In genomic region chr3:184812845-184813157, GRCh38 we compare ENCODE assay signal across 8 cellular contexts. TPM values are rescaled to one million over a fixed set of nuclear protein-coding genes. Genes with fewer than 3 reads are reported as not detected.
DNase-seq lines count a peak whose midpoint lies in the region; ATAC-seq and TF ChIP-seq lines count a peak whose summit lies in the region.

No MANE protein-coding gene starts in this region.

- H3K27me3 ChIP-seq in heart left ventricle (no peaks in the 10 kb centered on the region), aorta (ENCODE audit: control insufficient read depth in 1 of 2, insufficient read depth in 2 of 2, low read length in 1 of 2) (no peaks in the 10 kb centered on the region)

- peaks cover 7% of the 10 kb centered on the region for H3K36me3 Mint-ChIP-seq in brain
- peaks cover 2% of the 10 kb centered on the region for H3K36me3 Mint-ChIP-seq in mesothelial cell of epicardium

- H3K9me3 Mint-ChIP-seq in brain: peaks cover 0 to 3% (median 0%) of the 10 kb centered on the region in 5 experiments
- no peaks in the 10 kb centered on the region for H3K9me3 Mint-ChIP-seq in mesothelial cell of epicardium

- intact Hi-C loops in heart left ventricle (cut with DNase I): no loop called here
- intact Hi-C loops in cardiac septum (cut with DNase I): loop anchor here (5.0 kb wide), 1 partner anchor 340 kb away; the partner anchor contains the start of gene C3orf70
- intact Hi-C loops in aorta (cut with DNase I): no loop called here

- WGBS in heart left ventricle, 4 donors: 28 to 33% (median 30%) methylated on average over 7 of the region's 7 CpGs
- 29 to 31% methylated on average over 7 of the region's 7 CpGs for WGBS in aorta, 2 donors

- no peak for DNase-seq in heart left ventricle
- DNase-seq in cardiac septum (ENCODE audit: low spot score): no peak
- no peak for DNase-seq in mesothelial cell of epicardium (ENCODE audit: low spot score in 2 of 2, unreplicated experiment in 2 of 2)
- DNase-seq in aorta: no peak
- no peak for DNase-seq in activated gamma-delta T cell treated with Interleukin-2 at 50 U/mL for 16 hours

- H3K4me3 ChIP-seq in heart left ventricle: peak overlapping the region; percentile 64 to 96 (median 80)
- H3K4me3 ChIP-seq in aorta (ENCODE audit: low read length in 2 of 2): peak overlapping the region; percentile 54 to 70

- ATAC-seq in heart left ventricle (peak in 1 of 4 donors; percentile 3), aorta (ENCODE audit: low FRiP score) (peak; percentile 13), HG03442 (IDR thresholded peaks at IDR 0.05; ENCODE audit: unreplicated experiment) (no peak), HG03432 (IDR thresholded peaks at IDR 0.05; ENCODE audit: unreplicated experiment) (no peak)

- H3K36me3 ChIP-seq in heart left ventricle: peaks cover 0 to 13% (median 0%) of the 10 kb centered on the region in 9 donors
- H3K36me3 ChIP-seq in aorta (ENCODE audit: control insufficient read depth in 1 of 2, insufficient read depth in 2 of 2, low read length in 1 of 2): no peaks in the 10 kb centered on the region

- TF ChIP-seq CTCF in heart left ventricle (IDR thresholded peaks at IDR 0.05) (no peak), brain (conservative IDR thresholded peaks at IDR 0.05) (no peak), mesothelial cell of epicardium (IDR thresholded peaks at IDR 0.05; ENCODE audit: unreplicated experiment) (no peak)

- TF ChIP-seq POLR2A in heart left ventricle (IDR thresholded peaks at IDR 0.05): no peak

- no peaks in the 10 kb centered on the region for H3K9me3 ChIP-seq in heart left ventricle
- H3K9me3 ChIP-seq in aorta (ENCODE audit: control insufficient read depth, low read length): no peaks in the 10 kb centered on the region

- H3K4me1 ChIP-seq in heart left ventricle (peaks cover 0 to 55% (median 36%) of the 10 kb centered on the region in 12 donors), aorta (ENCODE audit: control insufficient read depth in 1 of 2, insufficient read depth in 2 of 2, low read length in 2 of 2) (peaks cover 0 to 3% of the 10 kb centered on the region in 2 donors)

- H3K27me3 Mint-ChIP-seq in brain (peaks cover 16% of the 10 kb centered on the region), mesothelial cell of epicardium (ENCODE audit: low read depth) (no peaks in the 10 kb centered on the region)

- H3K27ac Mint-ChIP-seq in brain (peak overlapping the region in 3 of 5 experiments; percentile 17 to 89 (median 41)), mesothelial cell of epicardium (no peak overlapping the region)

- peak overlapping the region in 10 of 12 donors; percentile 71 to 91 (median 80) for H3K27ac ChIP-seq in heart left ventricle
- H3K27ac ChIP-seq in aorta (ENCODE audit: low read depth in 1 of 2, low read length in 2 of 2): no peak overlapping the region

- H3K4me1 Mint-ChIP-seq in brain (peaks cover 49% of the 10 kb centered on the region), mesothelial cell of epicardium (peaks cover 21% of the 10 kb centered on the region)

- H3K4me3 Mint-ChIP-seq in brain (peak overlapping the region; percentile 93 to 98 (median 94)), mesothelial cell of epicardium (peak overlapping the region; percentile 92)

RNA-seq across cellular contexts. Expression of gene VPS8, which starts 0.8 kb away (rescaled TPM):
- total RNA-seq in heart left ventricle (100 to 1,000 TPM in 2 of 9 donors, 10 to 100 TPM in 7; 46.0 to 122 (median 75.3) TPM), cardiac septum (101 TPM), mesothelial cell of epicardium (67.5 to 82.4 TPM (median 73.3 TPM) in 3 replicates), aorta (100 to 1,000 TPM in 1 of 2 donors, 10 to 100 TPM in 1; 57.9 to 108 TPM)
- polyA plus RNA-seq in heart left ventricle (10 to 100 TPM; 15.7 TPM), brain (ENCODE audit: insufficient read depth, low read depth, low replicate concordance) (18.3 TPM), aorta (10 to 100 TPM in 1 of 2 donors, 1 to 10 TPM in 1; 6.8 to 18.1 TPM)

Comparison
In these comparisons a context has a peak if more than half of its experiments do, and no peak if none do; other contexts are left out.
1. H3K27ac ChIP-seq: peak in heart left ventricle (10 of 12); none in aorta (0 of 2).